ENCODE assay signal across 20 cellular contexts in genomic region chr20:48298424-48298823, GRCh38.
DNase-seq lines count a peak whose midpoint lies in the region; ATAC-seq and TF ChIP-seq lines count a peak whose summit lies in the region.
"Had no signal": no experiment of that assay in that cellular context is flagged by ENCODE, and none has a peak within 500 bp of the region (broad histone marks: within the 10 kb centered on the region; RNA-seq: fewer than 3 reads in every experiment).

No MANE protein-coding gene starts in this region.

- no peak overlapping the region for H2BK120ac ChIP-seq in mesenchymal stem cell (ENCODE audit: low read depth, low read length)

- TF ChIP-seq CTCF in HFFc6 (IDR thresholded peaks at IDR 0.05) (no peak), brain (conservative IDR thresholded peaks at IDR 0.05) (no peak)

- H3K27me3 Mint-ChIP-seq in HFFc6 (ENCODE audit: insufficient read depth) (peaks cover 5% of the 10 kb centered on the region), brain (peaks cover 17% of the 10 kb centered on the region)
- H3K27me3 Mint-ChIP-seq in naive thymus-derived CD8-positive, alpha-beta T cell = peaks cover 8 to 16% (median 11%) of the 10 kb centered on the region in 5 donors

- H2AFZ ChIP-seq in mesenchymal stem cell (ENCODE audit: low read depth, low read length) = no peak overlapping the region

- no peak overlapping the region for H3K14ac ChIP-seq in mesenchymal stem cell (ENCODE audit: low read length in 2 of 2)

- H3K4me1 Mint-ChIP-seq in HFFc6 (ENCODE audit: low read depth) = peaks cover 55% of the 10 kb centered on the region
- H3K4me1 Mint-ChIP-seq in brain = peaks cover 56% of the 10 kb centered on the region
- H3K4me1 Mint-ChIP-seq in naive thymus-derived CD8-positive, alpha-beta T cell = no peaks in the 10 kb centered on the region
- H3K4me1 Mint-ChIP-seq: activated CD4-positive, alpha-beta T cell treated with anti-CD3 and anti-CD28 coated beads, Interleukin-2, amount 10 ng/mL, durations not matched to agents 24 days and 14 days; stimulated activated naive CD8-positive, alpha-beta T cell treated with anti-CD3 and anti-CD28 coated beads, Interleukin-15, amount 100 ng/mL, for 72 hours had no signal

- no peak overlapping the region for H3K23ac ChIP-seq in mesenchymal stem cell (ENCODE audit: low read length in 2 of 2)

- H3K9me3 Mint-ChIP-seq in HFFc6 = no peaks in the 10 kb centered on the region
- peaks cover 3 to 42% (median 10%) of the 10 kb centered on the region in 5 experiments for H3K9me3 Mint-ChIP-seq in brain
- peaks cover 0 to 2% (median 0%) of the 10 kb centered on the region in 9 donors for H3K9me3 Mint-ChIP-seq in naive thymus-derived CD8-positive, alpha-beta T cell
- H3K9me3 Mint-ChIP-seq: activated CD4-positive, alpha-beta T cell treated with anti-CD3 and anti-CD28 coated beads, Interleukin-2, amount 10 ng/mL, durations not matched to agents 24 days and 14 days; activated T-cell treated with anti-CD3 and anti-CD28 coated beads, Interleukin-2, amount 50 U/mL, for 4 hours; H9; stimulated activated naive CD8-positive, alpha-beta T cell treated with anti-CD3 and anti-CD28 coated beads, Interleukin-15, amount 100 ng/mL, for 72 hours had no signal

- no peak overlapping the region for H2BK15ac ChIP-seq in mesenchymal stem cell (ENCODE audit: low read depth, poor library complexity, severe bottlenecking)

- no peaks in the 10 kb centered on the region for H3K79me1 ChIP-seq in mesenchymal stem cell (replicated peaks; ENCODE audit: low read length, poor library complexity, severe bottlenecking)

- H3K9ac ChIP-seq in mesenchymal stem cell (ENCODE audit: low read length) (peak overlapping the region; percentile 60), stomach smooth muscle (ENCODE audit: low read length in 2 of 2) (no peak overlapping the region)

- H4K91ac ChIP-seq in mesenchymal stem cell (ENCODE audit: low read length) = no peak overlapping the region

- no peak overlapping the region for H2BK12ac ChIP-seq in mesenchymal stem cell (ENCODE audit: low read length in 2 of 2)

- H3K27me3 ChIP-seq in mesenchymal stem cell (ENCODE audit: control insufficient read depth in 1 of 2, insufficient read depth in 1 of 2, low read length in 2 of 2) (peaks cover 0 to 27% of the 10 kb centered on the region in 2 experiments), stomach smooth muscle (ENCODE audit: control insufficient read depth in 1 of 2, insufficient read depth in 2 of 2, low read length in 2 of 2) (no peaks in the 10 kb centered on the region)
- H3K27me3 ChIP-seq: tibial artery had no signal

- H3K4ac ChIP-seq in mesenchymal stem cell (ENCODE audit: low read depth in 1 of 2, low read length in 2 of 2) = no peak overlapping the region

- H3K36me3 Mint-ChIP-seq in HFFc6 (ENCODE audit: low read depth) (peaks cover 5% of the 10 kb centered on the region), brain (no peaks in the 10 kb centered on the region)
- H3K36me3 Mint-ChIP-seq in naive thymus-derived CD8-positive, alpha-beta T cell = peaks cover 0 to 3% (median 0%) of the 10 kb centered on the region in 3 donors

- no peak overlapping the region for H3K18ac ChIP-seq in mesenchymal stem cell (ENCODE audit: low read depth in 1 of 2, low read length in 2 of 2)

- H3K4me1 ChIP-seq in mesenchymal stem cell (ENCODE audit: control insufficient read depth, insufficient read depth, low read depth, low read length) (peaks cover 13% of the 10 kb centered on the region), stomach smooth muscle (ENCODE audit: control insufficient read depth, insufficient read depth, low read length) (peaks cover 39% of the 10 kb centered on the region)

- H3K4me2 ChIP-seq in mesenchymal stem cell (ENCODE audit: low read length, poor library complexity, severe bottlenecking) = no peak overlapping the region

- H3K4me3 Mint-ChIP-seq in HFFc6 (peak overlapping the region; percentile 26; the same call in 1 of the 2 replicates), brain (peak overlapping the region in 1 of 5 experiments; percentile 59)
- H3K4me3 Mint-ChIP-seq in naive thymus-derived CD8-positive, alpha-beta T cell = no peak overlapping the region
- H3K4me3 Mint-ChIP-seq: activated CD4-positive, alpha-beta T cell treated with anti-CD3 and anti-CD28 coated beads, Interleukin-2, amount 10 ng/mL, durations not matched to agents 24 days and 14 days; activated T-cell treated with anti-CD3 and anti-CD28 coated beads, Interleukin-2, amount 50 U/mL, for 4 hours; H9; stimulated activated naive CD8-positive, alpha-beta T cell treated with anti-CD3 and anti-CD28 coated beads, Interleukin-15, amount 100 ng/mL, for 72 hours had no signal

- no peak for ATAC-seq in naive thymus-derived CD8-positive, alpha-beta T cell
- ATAC-seq in HG02623 (IDR thresholded peaks at IDR 0.05; ENCODE audit: unreplicated experiment) = no peak
- ATAC-seq: activated T-cell treated with anti-CD3 and anti-CD28 coated beads, Interleukin-2, amount 50 U/mL, for 4 hours; K562; stimulated activated naive CD8-positive, alpha-beta T cell treated with anti-CD3 and anti-CD28 coated beads, Interleukin-15, amount 100 ng/mL, for 72 hours had no signal

- no peak overlapping the region for H3K27ac ChIP-seq in mesenchymal stem cell (ENCODE audit: low read length, poor library complexity, severe bottlenecking)
- peak overlapping the region; percentile 4 for H3K27ac ChIP-seq in stomach smooth muscle (ENCODE audit: low read length)
- H3K27ac ChIP-seq: foreskin keratinocyte, neutrophil, WERI-Rb-1 had no signal

- H3K27ac Mint-ChIP-seq in HFFc6 (peak overlapping the region; percentile 96), brain (peak overlapping the region; percentile 39 to 92 (median 85))
- H3K27ac Mint-ChIP-seq in naive thymus-derived CD8-positive, alpha-beta T cell = no peak overlapping the region
- H3K27ac Mint-ChIP-seq: activated CD4-positive, alpha-beta T cell treated with anti-CD3 and anti-CD28 coated beads, Interleukin-2, amount 10 ng/mL, durations not matched to agents 24 days and 14 days had no signal

- H3K9me3 ChIP-seq in mesenchymal stem cell (ENCODE audit: control insufficient read depth, low read length) = peaks cover 3% of the 10 kb centered on the region
- H3K9me3 ChIP-seq in stomach smooth muscle (ENCODE audit: control insufficient read depth in 2 of 2, low read length in 2 of 2) = no peaks in the 10 kb centered on the region
- H3K9me3 ChIP-seq: neutrophil, tibial artery had no signal

- H3K4me3 ChIP-seq in mesenchymal stem cell (ENCODE audit: insufficient read depth in 1 of 2, low read depth in 1 of 2, low read length in 2 of 2) (no peak overlapping the region), stomach smooth muscle (ENCODE audit: low read length in 2 of 2) (no peak overlapping the region)
- H3K4me3 ChIP-seq: K562, tibial artery had no signal

- peak overlapping the region; percentile 97 for H2AK5ac ChIP-seq in mesenchymal stem cell (ENCODE audit: low read length, severe bottlenecking)

- H2BK5ac ChIP-seq in mesenchymal stem cell (ENCODE audit: low read depth, low read length, poor library complexity, severe bottlenecking) = no peak overlapping the region

- no peak for DNase-seq in HFFc6
- DNase-seq in mesenchymal stem cell = no peak
- DNase-seq in activated naive CD4-positive, alpha-beta T cell treated with anti-CD3 and anti-CD28 coated beads, Interleukin-2, amount 50 U/mL, for 16 hours = no peak
- DNase-seq in naive thymus-derived CD8-positive, alpha-beta T cell = no peak
- DNase-seq: activated CD4-positive, alpha-beta T cell treated with anti-CD3 and anti-CD28 coated beads, Interleukin-2, amount 10 ng/mL, durations not matched to agents 24 days and 14 days; activated T-cell treated with anti-CD3 and anti-CD28 coated beads, Interleukin-2, amount 50 U/mL, for 4 hours; C1 segment of cervical spinal cord; effector CD8-positive, alpha-beta T cell; GF-D8; H9; stimulated activated naive CD8-positive, alpha-beta T cell treated with anti-CD3 and anti-CD28 coated beads, Interleukin-15, amount 100 ng/mL, for 72 hours; T-helper 9 cell; tibial artery; WERI-Rb-1 had no signal

- POLR2A ChIA-PET in naive thymus-derived CD8-positive, alpha-beta T cell (lab: Charles Lee) = no interaction called here

- H3K36me3 ChIP-seq in mesenchymal stem cell (ENCODE audit: control insufficient read depth in 1 of 2, insufficient read depth in 2 of 2, low read depth in 1 of 2, low read length in 2 of 2) (no peaks in the 10 kb centered on the region), stomach smooth muscle (ENCODE audit: control insufficient read depth in 2 of 2, insufficient read depth in 2 of 2, low read length in 2 of 2) (no peaks in the 10 kb centered on the region)
- H3K36me3 ChIP-seq: neutrophil, tibial artery, WERI-Rb-1 had no signal

- H4K8ac ChIP-seq in mesenchymal stem cell (ENCODE audit: low read length) = no peak overlapping the region

Comparison
In these comparisons a context has a peak if more than half of its experiments do, and no peak if none do; other contexts are left out.
1. H3K27ac Mint-ChIP-seq: peak in HFFc6 (single experiment) and brain (5 of 5); none in naive thymus-derived CD8-positive, alpha-beta T cell (0 of 10).